1 cellular context compared by ENCODE assay signal in genomic region chr17:38427160-38427949, GRCh38.
TF ChIP-seq lines count a peak whose summit lies in the region.

No MANE protein-coding gene starts in this region.

TF ChIP-seq in H1, 55 proteins besides CTCF, POLR2A, EP300 and RAD21 (continued from another document):
- TF ChIP-seq CBX5 (IDR thresholded peaks at IDR 0.05; ENCODE audit: low read depth, low read length) (no peak), EZH2 (IDR thresholded peaks at IDR 0.05; ENCODE audit: low read depth, low read length, severe bottlenecking) (no peak), SP4 (IDR thresholded peaks at IDR 0.05; ENCODE audit: low read length) (no peak), CHD7 (IDR thresholded peaks at IDR 0.05; ENCODE audit: insufficient replicate concordance, low read length) (no peak)
- TF ChIP-seq, protein P1, sequence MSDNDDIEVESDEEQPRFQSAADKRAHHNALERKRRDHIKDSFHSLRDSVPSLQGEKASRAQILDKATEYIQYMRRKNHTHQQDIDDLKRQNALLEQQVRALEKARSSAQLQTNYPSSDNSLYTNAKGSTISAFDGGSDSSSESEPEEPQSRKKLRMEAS (IDR thresholded peaks at IDR 0.05): no peak
- TF ChIP-seq, protein P2, sequence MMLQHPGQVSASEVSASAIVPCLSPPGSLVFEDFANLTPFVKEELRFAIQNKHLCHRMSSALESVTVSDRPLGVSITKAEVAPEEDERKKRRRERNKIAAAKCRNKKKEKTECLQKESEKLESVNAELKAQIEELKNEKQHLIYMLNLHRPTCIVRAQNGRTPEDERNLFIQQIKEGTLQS (IDR thresholded peaks at IDR 0.05; ENCODE audit: insufficient read depth, low read depth, low read length): no peak
